In genomic region chr2:216572582-216573578, GRCh38 we compare ENCODE assay signal across 14 cellular contexts.
DNase-seq lines count a peak whose midpoint lies in the region; ATAC-seq and TF ChIP-seq lines count a peak whose summit lies in the region.
"Had no signal": no experiment of that assay in that cellular context is flagged by ENCODE, and none has a peak within 500 bp of the region (broad histone marks: within the 10 kb centered on the region; RNA-seq: fewer than 3 reads in every experiment).

No MANE protein-coding gene starts in this region.

- ATAC-seq in left lobe of liver: peak; percentile 75
- ATAC-seq in GM19324 (IDR thresholded peaks at IDR 0.05; ENCODE audit: low FRiP score, unreplicated experiment): no peak

- no peaks in the 10 kb centered on the region for H3K36me3 ChIP-seq in stomach
- H3K36me3 ChIP-seq in effector memory CD4-positive, alpha-beta T cell (ENCODE audit: control insufficient read depth, insufficient read depth, low read length): no peaks in the 10 kb centered on the region
- H3K36me3 ChIP-seq: BE2C, Peyer's patch had no signal

- no peak overlapping the region for H3K4me3 ChIP-seq in stomach
- no peak overlapping the region for H3K4me3 ChIP-seq in effector memory CD4-positive, alpha-beta T cell (ENCODE audit: insufficient read depth, low read depth, low read length, poor library complexity, severe bottlenecking)
- H3K4me3 ChIP-seq: Peyer's patch had no signal

- DNase-seq in EH (ENCODE audit: low read depth): peak; percentile 87
- peak; percentile 65 to 87 for DNase-seq in dermis microvascular lymphatic vessel endothelial cell (ENCODE audit: low read depth in 2 of 2)
- peak; percentile 96 for DNase-seq in left lobe of liver (ENCODE audit: low spot score)
- DNase-seq in stomach: peak; percentile 91
- DNase-seq in OCI-M1 (lab: John Stamatoyannopoulos, UW): no peak
- no peak for DNase-seq in effector memory CD4-positive, alpha-beta T cell
- DNase-seq in HK-2 (ENCODE audit: unreplicated experiment): no peak
- DNase-seq: activated naive CD4-positive, alpha-beta T cell treated with anti-CD3 and anti-CD28 coated beads, Interleukin-2, amount 50 U/mL, for 16 hours; BE2C; midbrain; Peyer's patch; T-helper 9 cell; trophoblast cell had no signal

- TF ChIP-seq CTCF in stomach (IDR thresholded peaks at IDR 0.05): no peak

- peak overlapping the region; percentile 67 to 80 (median 71) for H3K27ac ChIP-seq in stomach
- no peak overlapping the region for H3K27ac ChIP-seq in effector memory CD4-positive, alpha-beta T cell (ENCODE audit: insufficient read depth, low read length, poor library complexity, severe bottlenecking)

- no peaks in the 10 kb centered on the region for H3K27me3 ChIP-seq in stomach
- H3K27me3 ChIP-seq in effector memory CD4-positive, alpha-beta T cell (replicated peaks; ENCODE audit: control insufficient read depth, insufficient read depth, low read length, poor library complexity, severe bottlenecking): no peaks in the 10 kb centered on the region
- H3K27me3 ChIP-seq: BE2C, Peyer's patch had no signal

- WGBS in stomach, 5 donors: 35 to 55% (median 38%) methylated on average over 12 of the region's 12 CpGs

- peaks cover 8 to 27% (median 14%) of the 10 kb centered on the region in 4 donors for H3K4me1 ChIP-seq in stomach
- no peaks in the 10 kb centered on the region for H3K4me1 ChIP-seq in effector memory CD4-positive, alpha-beta T cell (ENCODE audit: control insufficient read depth, insufficient read depth, low read length, poor library complexity, severe bottlenecking)
- H3K4me1 ChIP-seq: BE2C, Peyer's patch had no signal

- no peaks in the 10 kb centered on the region for H3K9me3 ChIP-seq in stomach
- no peaks in the 10 kb centered on the region for H3K9me3 ChIP-seq in effector memory CD4-positive, alpha-beta T cell (ENCODE audit: control insufficient read depth, low read length)
- H3K9me3 ChIP-seq: BE2C, Peyer's patch had no signal

- TF ChIP-seq EP300 in stomach (IDR thresholded peaks at IDR 0.05): peak; percentile 47

- intact Hi-C loops in stomach (cut with DNase I; ENCODE audit: low total_unique reads): no loop called here

- TF ChIP-seq POLR2A in stomach (IDR thresholded peaks at IDR 0.05): no peak

Comparison
In these comparisons a context has a peak if more than half of its experiments do, and no peak if none do; other contexts are left out.
1. DNase-seq: peak in EH (single experiment), dermis microvascular lymphatic vessel endothelial cell (2 of 2), left lobe of liver (single experiment) and stomach (single experiment); none in OCI-M1 (single experiment), effector memory CD4-positive, alpha-beta T cell (0 of 3) and HK-2 (single experiment).